ENCODE assay signal across 20 cellular contexts in genomic region chr10:34176351-34176750, GRCh38.
DNase-seq lines count a peak whose midpoint lies in the region; ATAC-seq, FAIRE-seq and TF ChIP-seq lines count a peak whose summit lies in the region.
"Had no signal": no experiment of that assay in that cellular context is flagged by ENCODE, and none has a peak within 500 bp of the region (broad histone marks: within the 10 kb centered on the region; RNA-seq: fewer than 3 reads in every experiment).

No MANE protein-coding gene starts in this region.

- H3F3A ChIP-seq in neural progenitor cell (ENCODE audit: low read depth): peaks cover 11% of the 10 kb centered on the region

- H4K20me1 ChIP-seq in neural progenitor cell (ENCODE audit: low read depth): no peaks in the 10 kb centered on the region

- H3K27me3 Mint-ChIP-seq in neural progenitor cell (ENCODE audit: insufficient read depth, low read depth): no peaks in the 10 kb centered on the region

- DNase-seq in D721Med (ENCODE audit: insufficient read length, low spot score) (no peak), NCI-H146 treated with DMSO at 0.1 percent for 48 hours (lab: John Stamatoyannopoulos, UW; ENCODE audit: unreplicated experiment) (peak; percentile 38), NCI-H82 (lab: John Stamatoyannopoulos, UW) (peak; percentile 84), neural progenitor cell (ENCODE audit: low spot score) (no peak), HuH-7 (ENCODE audit: low spot score) (no peak), caudate nucleus (lab: John Stamatoyannopoulos, UW) (no peak)
- DNase-seq: ACHN; C1 segment of cervical spinal cord; CD8-positive, alpha-beta memory T cell; H7; IMR-90; NCI-H1694; NCI-H2107; NCI-H446 treated with DMSO at 0.1 percent for 48 hours; NK-92 treated with Interleukin-12 subunit alpha and Interleukin-12 subunit beta, amount 100 ng/mL, for 24 hours; Peyer's patch had no signal

- H2AFZ ChIP-seq in neural progenitor cell (replicated peaks): no peak overlapping the region

- peaks cover 7% of the 10 kb centered on the region for H3K9me3 Mint-ChIP-seq in neural progenitor cell
- H3K9me3 Mint-ChIP-seq: T-helper 1 cell treated with Interleukin-12 subunit alpha and Interleukin-12 subunit beta and Interleukin-4 antibody, amounts not matched to agents 30 μg/mL and 1 μg/mL, for 36 hours had no signal

- TF ChIP-seq CTCF in D721Med (IDR thresholded peaks at IDR 0.05; ENCODE audit: insufficient read depth, missing control alignments): no peak
- TF ChIP-seq CTCF in neural progenitor cell (IDR thresholded peaks at IDR 0.05): no peak

- no peak for ATAC-seq in HG02970 (IDR thresholded peaks at IDR 0.05; ENCODE audit: low FRiP score, unreplicated experiment)

- H3K4me1 ChIP-seq in neural progenitor cell: peaks cover 41% of the 10 kb centered on the region
- H3K4me1 ChIP-seq: Peyer's patch had no signal

- H3K36me3 ChIP-seq in neural progenitor cell: no peaks in the 10 kb centered on the region
- H3K36me3 ChIP-seq: Peyer's patch, SJSA1 had no signal

- H3K36me3 Mint-ChIP-seq in neural progenitor cell: peaks cover 8% of the 10 kb centered on the region
- H3K36me3 Mint-ChIP-seq: CD8-positive, alpha-beta memory T cell had no signal

- H3K4me1 Mint-ChIP-seq in neural progenitor cell: peaks cover 82% of the 10 kb centered on the region
- H3K4me1 Mint-ChIP-seq: CD8-positive, alpha-beta memory T cell had no signal

- no peaks in the 10 kb centered on the region for H3K27me3 ChIP-seq in neural progenitor cell
- H3K27me3 ChIP-seq: Peyer's patch, SJSA1 had no signal

- H3K4me3 Mint-ChIP-seq in neural progenitor cell: peak overlapping the region; percentile 8
- H3K4me3 Mint-ChIP-seq: CD8-positive, alpha-beta memory T cell; T-helper 1 cell treated with Interleukin-12 subunit alpha and Interleukin-12 subunit beta and Interleukin-4 antibody, amounts not matched to agents 30 μg/mL and 1 μg/mL, for 36 hours had no signal

- H3K4me2 ChIP-seq in neural progenitor cell: peak overlapping the region; percentile 20

- H3K9ac ChIP-seq in neural progenitor cell: no peak overlapping the region

- H3K27ac ChIP-seq in neural progenitor cell: peak overlapping the region; percentile 31
- H3K27ac ChIP-seq in caudate nucleus (ENCODE audit: low read depth, low read length): no peak overlapping the region
- H3K27ac ChIP-seq: Peyer's patch, SJSA1 had no signal

- H3K9me3 ChIP-seq in neural progenitor cell (ENCODE audit: low read depth): no peaks in the 10 kb centered on the region
- H3K9me3 ChIP-seq: Peyer's patch, SJSA1 had no signal

- peak; percentile 60 for FAIRE-seq in D721Med (lab: Jason Lieb, UNC)
- FAIRE-seq: G401.6 had no signal

- H3K27ac Mint-ChIP-seq in neural progenitor cell: peak overlapping the region; percentile 57
- H3K27ac Mint-ChIP-seq: CD8-positive, alpha-beta memory T cell; T-helper 1 cell treated with Interleukin-12 subunit alpha and Interleukin-12 subunit beta and Interleukin-4 antibody, amounts not matched to agents 30 μg/mL and 1 μg/mL, for 36 hours had no signal

- H3K4me3 ChIP-seq in neural progenitor cell: no peak overlapping the region
- H3K4me3 ChIP-seq: Peyer's patch, SJSA1 had no signal

- H3K79me2 ChIP-seq in neural progenitor cell (ENCODE audit: low read depth): no peaks in the 10 kb centered on the region

Comparison
In these comparisons a context has a peak if more than half of its experiments do, and no peak if none do; other contexts are left out.
1. DNase-seq: peak in NCI-H146 treated with DMSO at 0.1 percent for 48 hours (single experiment) and NCI-H82 (single experiment); none in D721Med (single experiment), neural progenitor cell (single experiment), HuH-7 (single experiment) and caudate nucleus (0 of 61).